2 cellular contexts compared by ENCODE assay signal in genomic region chr16:20531795-20532194, GRCh38. TPM values are rescaled to one million over a fixed set of nuclear protein-coding genes. Genes with fewer than 3 reads are reported as not detected.
"Had no signal": no experiment of that assay in that cellular context is flagged by ENCODE, and none has a peak within 500 bp of the region (broad histone marks: within the 10 kb centered on the region; RNA-seq: fewer than 3 reads in every experiment).

No MANE protein-coding gene starts in this region.

RNA-seq across cellular contexts. Expression of gene ACSM2B, which starts 44.4 kb away (rescaled TPM):
- total RNA-seq: G401, GM12878 had no signal
- polyA plus RNA-seq: GM12878 had no signal
